Comparison of ENCODE assay signal across 8 cellular contexts in the genomic region with DNA sequence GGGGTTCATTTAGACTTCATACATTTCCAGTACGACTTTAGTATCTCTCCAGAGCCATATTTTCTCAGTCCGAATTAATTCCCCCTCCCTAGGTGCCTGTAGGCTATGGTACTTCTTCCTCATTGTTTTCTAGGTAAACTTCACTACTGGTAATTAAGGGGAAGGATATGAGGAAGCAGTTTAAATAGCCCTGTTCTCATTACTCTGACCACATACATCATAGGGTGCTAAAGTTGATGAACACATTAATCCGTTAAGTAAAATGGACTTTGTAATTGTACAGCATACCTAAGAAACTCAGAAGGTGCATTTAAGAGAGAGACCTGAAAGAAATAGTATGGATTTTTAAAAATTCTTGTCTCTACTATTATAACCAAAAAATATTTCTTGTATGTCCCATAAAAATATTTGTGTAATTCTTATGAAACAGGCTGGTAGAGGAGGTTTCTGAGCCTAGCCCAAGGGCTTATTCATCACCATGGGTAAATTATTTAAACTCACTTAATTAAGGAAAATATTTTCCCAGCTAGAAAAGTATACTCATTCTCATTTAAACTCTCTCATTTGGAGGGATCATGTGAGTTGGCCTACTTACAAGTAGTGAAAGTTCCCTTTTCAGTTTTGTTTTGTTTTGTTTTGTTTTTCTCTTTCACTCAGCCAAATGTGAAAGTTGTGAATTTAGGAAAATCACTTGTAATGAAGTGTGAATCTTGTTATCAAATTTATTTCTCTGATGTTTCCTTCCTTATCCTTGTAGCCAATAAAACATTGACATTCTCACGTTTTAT. TPM values are rescaled to one million over a fixed set of nuclear protein-coding genes. Genes with fewer than 3 reads are reported as not detected.
DNase-seq lines count a peak whose midpoint lies in the region; ATAC-seq, FAIRE-seq and TF ChIP-seq lines count a peak whose summit lies in the region.

No MANE protein-coding gene starts in this region.

- peaks cover 22% of the 10 kb centered on the region for H3K4me1 Mint-ChIP-seq in activated CD8-positive, alpha-beta T cell treated with anti-CD3 and anti-CD28 coated beads for 36 hours (ENCODE audit: low read depth)

- TF ChIP-seq CTCF in activated CD8-positive, alpha-beta T cell treated with anti-CD3 and anti-CD28 coated beads for 36 hours (IDR thresholded peaks at IDR 0.05): no peak
- TF ChIP-seq CTCF in keratinocyte (optimal IDR thresholded peaks at IDR 0.05 in 1 of 3, IDR thresholded peaks at IDR 0.05 in 1 of 3, conservative IDR thresholded peaks at IDR 0.05 in 1 of 3; ENCODE audit: extremely low read depth in 1 of 3, insufficient read depth in 2 of 3, low read length in 3 of 3) (no peak), suprapubic skin (IDR thresholded peaks at IDR 0.05) (no peak)

- H3K27me3 Mint-ChIP-seq in activated CD8-positive, alpha-beta T cell treated with anti-CD3 and anti-CD28 coated beads for 36 hours: no peaks in the 10 kb centered on the region

- no peaks in the 10 kb centered on the region for H3K9me2 ChIP-seq in GM23248 (ENCODE audit: insufficient read depth)

- H3K9ac ChIP-seq in GM23248 (no peak overlapping the region), keratinocyte (ENCODE audit: control insufficient read depth, extremely low read depth, insufficient read depth, low read length) (no peak overlapping the region)

- in situ Hi-C loops in GM23248 (cut with MboI): no loop called here

- FAIRE-seq in keratinocyte (lab: Jason Lieb, UNC): no peak

- peaks cover 37% of the 10 kb centered on the region for H3K36me3 Mint-ChIP-seq in activated CD8-positive, alpha-beta T cell treated with anti-CD3 and anti-CD28 coated beads for 36 hours (ENCODE audit: low read depth)

- H3K36me3 ChIP-seq in ACC112 (ENCODE audit: insufficient read depth, low read length) (0 out of 2 replicates have a peak, but pooled peaks cover 3% of the 10 kb centered on the region), GM23248 (ENCODE audit: low read depth) (no peaks in the 10 kb centered on the region), keratinocyte (ENCODE audit: control insufficient read depth in 2 of 2, extremely low read depth in 1 of 2, insufficient read depth in 2 of 2, low read length in 2 of 2) (peaks cover 1 to 8% of the 10 kb centered on the region in 2 experiments), suprapubic skin (peaks cover 4% of the 10 kb centered on the region)

- no peak for DNase-seq in GM23248
- no peak for DNase-seq in activated CD8-positive, alpha-beta T cell treated with anti-CD3 and anti-CD28 coated beads for 36 hours
- DNase-seq in keratinocyte (ENCODE audit: low read depth, low spot score): no peak
- DNase-seq in suprapubic skin (ENCODE audit: low spot score in 2 of 2): no peak
- DNase-seq in left cardiac atrium: no peak
- DNase-seq in HuH-7.5 (ENCODE audit: low spot score): no peak

- POLR2A ChIA-PET in activated CD8-positive, alpha-beta T cell treated with anti-CD3 and anti-CD28 coated beads for 36 hours (lab: Charles Lee): no interaction called here

- dilution Hi-C loops in keratinocyte (cut with MboI; ENCODE audit: extremely low pct_ligation_motif_present, low sequenced_read_pairs): no loop called here

- no peaks in the 10 kb centered on the region for H3K9me1 ChIP-seq in keratinocyte (ENCODE audit: control insufficient read depth, extremely low read depth, insufficient read depth, low read length)

- H3K9me3 ChIP-seq in GM23248 (ENCODE audit: low read depth) (no peaks in the 10 kb centered on the region), keratinocyte (ENCODE audit: control insufficient read depth, low read depth, low read length) (no peaks in the 10 kb centered on the region), suprapubic skin (no peaks in the 10 kb centered on the region)

- no peaks in the 10 kb centered on the region for H3K27me3 ChIP-seq in ACC112 (ENCODE audit: insufficient read depth, low read length)
- H3K27me3 ChIP-seq in GM23248 (replicated peaks; ENCODE audit: insufficient read depth): no peaks in the 10 kb centered on the region
- no peaks in the 10 kb centered on the region for H3K27me3 ChIP-seq in keratinocyte (ENCODE audit: control insufficient read depth, extremely low read depth, insufficient read depth, low read length)
- no peaks in the 10 kb centered on the region for H3K27me3 ChIP-seq in suprapubic skin

- H3K79me2 ChIP-seq in ACC112 (ENCODE audit: control insufficient read depth, insufficient read depth, low read length, unreplicated experiment) (peaks cover 9% of the 10 kb centered on the region), GM23248 (ENCODE audit: insufficient read depth) (peaks cover 26% of the 10 kb centered on the region), keratinocyte (ENCODE audit: control insufficient read depth, insufficient read depth, low read length) (peaks cover 20% of the 10 kb centered on the region)

- peak overlapping the region; percentile 96 for H3K27ac Mint-ChIP-seq in activated CD8-positive, alpha-beta T cell treated with anti-CD3 and anti-CD28 coated beads for 36 hours

- CTCF ChIA-PET in activated CD8-positive, alpha-beta T cell treated with anti-CD3 and anti-CD28 coated beads for 36 hours (lab: Charles Lee): no interaction called here

- 64 to 66% methylated on average over 4 of the region's 4 CpGs for WGBS in GM23248 (ENCODE audit: low coverage in 1 of 2, low lambda C conversion rate in 2 of 2, missing lambda C conversion rate in 2 of 2), 2 experiments
- 69% methylated on average over 4 of the region's 4 CpGs for WGBS in suprapubic skin

- peak overlapping the region; percentile 97 for H3K4me3 ChIP-seq in ACC112 (ENCODE audit: low read depth, low read length)
- H3K4me3 ChIP-seq in GM23248: peak overlapping the region; percentile 91; the same call in 1 of the 2 replicates
- H3K4me3 ChIP-seq in keratinocyte (ENCODE audit: control insufficient read depth in 2 of 3, extremely low read depth in 1 of 3, insufficient read depth in 2 of 3, low read depth in 1 of 3, low read length in 3 of 3): peak overlapping the region; percentile 87 to 90 (median 89)
- H3K4me3 ChIP-seq in suprapubic skin: no peak overlapping the region

- no peaks in the 10 kb centered on the region for H4K20me1 ChIP-seq in GM23248 (ENCODE audit: insufficient read depth)
- no peaks in the 10 kb centered on the region for H4K20me1 ChIP-seq in keratinocyte (ENCODE audit: control insufficient read depth, extremely low read depth, insufficient read depth, low read length)

- H3K4me2 ChIP-seq in GM23248 (ENCODE audit: unreplicated experiment): peak overlapping the region; percentile 81
- H3K4me2 ChIP-seq in keratinocyte (ENCODE audit: control insufficient read depth, extremely low read depth, insufficient read depth, low read depth, low read length): peak overlapping the region; percentile 99

- H3F3A ChIP-seq in GM23248 (ENCODE audit: insufficient read depth): 0 out of 2 replicates have a peak, but pooled peaks cover 3% of the 10 kb centered on the region

- intact Hi-C loops in activated CD8-positive, alpha-beta T cell treated with anti-CD3 and anti-CD28 coated beads for 36 hours (cut with micrococcal nuclease): loop anchor here (5.0 kb wide), 1 partner anchor 84 kb away; the partner anchor contains the start of gene NTNG1
- intact Hi-C loops in left cardiac atrium (cut with DNase I): no loop called here

- no peaks in the 10 kb centered on the region for H3K9me3 Mint-ChIP-seq in activated CD8-positive, alpha-beta T cell treated with anti-CD3 and anti-CD28 coated beads for 36 hours

- no peak for TF ChIP-seq EP300 in suprapubic skin (IDR thresholded peaks at IDR 0.05)

- H3K4me1 ChIP-seq in ACC112 (ENCODE audit: control insufficient read depth, insufficient read depth, low read length, unreplicated experiment) (peaks cover 8% of the 10 kb centered on the region), GM23248 (ENCODE audit: insufficient read depth) (peaks cover 7% of the 10 kb centered on the region; the same call in 1 of the 2 replicates), keratinocyte (ENCODE audit: control insufficient read depth, extremely low read depth, insufficient read depth, low read length) (peaks cover 9% of the 10 kb centered on the region), suprapubic skin (peaks cover 15% of the 10 kb centered on the region)

- H3K4me3 Mint-ChIP-seq in activated CD8-positive, alpha-beta T cell treated with anti-CD3 and anti-CD28 coated beads for 36 hours: peak overlapping the region; percentile 95

- H3K27ac ChIP-seq in ACC112 (ENCODE audit: low read depth, low read length) (no peak overlapping the region), GM23248 (no peak overlapping the region), keratinocyte (ENCODE audit: control insufficient read depth, insufficient read depth, low read length) (no peak overlapping the region), suprapubic skin (no peak overlapping the region)

- TF ChIP-seq POLR2A in suprapubic skin (IDR thresholded peaks at IDR 0.05): no peak

- H2AFZ ChIP-seq in ACC112 (ENCODE audit: low read length, unreplicated experiment): no peak overlapping the region
- H2AFZ ChIP-seq in GM23248: no peak overlapping the region; the same call in 1 of the 2 replicates
- peak overlapping the region; percentile 99 for H2AFZ ChIP-seq in keratinocyte (ENCODE audit: control insufficient read depth, low read length)

- ATAC-seq in activated CD8-positive, alpha-beta T cell treated with anti-CD3 and anti-CD28 coated beads for 36 hours: no peak
- ATAC-seq in HG02840 (IDR thresholded peaks at IDR 0.05; ENCODE audit: low FRiP score, unreplicated experiment) (no peak), left cardiac atrium (no peak)

RNA-seq across cellular contexts. Expression of gene PRMT6, which starts 2.0 kb away (rescaled TPM):
- total RNA-seq in GM23248 (2014; rRNA removed; shearing (Covaris generic)): 17.8 and 25.9 TPM in 2 replicates
- polyA plus RNA-seq in GM23248 (2016; fragmentation: Nextera tagmentation; extraction: Ambion mirVana): 24.0 and 25.9 TPM in 2 replicates
- total RNA-seq in activated CD8-positive, alpha-beta T cell treated with anti-CD3 and anti-CD28 coated beads for 36 hours: 10 to 100 TPM; 19.4 to 20.7 TPM
- 7.8 to 12.2 TPM (median 12.0 TPM) in 3 replicates for polyA plus RNA-seq in keratinocyte
- polyA plus RNA-seq in keratinocyte (2011; ENCODE audit: low read depth): 1.4 TPM
- polyA plus RNA-seq in keratinocyte (2011; cell fraction: cytosol; rRNA removed): 8.0 and 9.6 TPM in 2 replicates
- 5.3 and 5.8 TPM in 2 replicates for polyA plus RNA-seq in keratinocyte (2011; cell fraction: nucleus; rRNA removed)
- polyA plus RNA-seq in keratinocyte (2012; ENCODE audit: low replicate concordance): 3.7 and 13.8 TPM in 2 replicates
- 6.4 to 8.0 TPM (median 6.9 TPM) in 3 replicates for polyA minus RNA-seq in keratinocyte
- polyA minus RNA-seq in keratinocyte (2011; cell fraction: cytosol; rRNA and poly(A)+ RNA removed): 10.6 TPM
- 3.0 and 4.2 TPM in 2 replicates for polyA minus RNA-seq in keratinocyte (2011; cell fraction: nucleus; rRNA and poly(A)+ RNA removed)
- total RNA-seq in suprapubic skin: 10 to 100 TPM in 2 of 4 donors, 1 to 10 TPM in 2; 8.7 to 13.1 (median 9.9) TPM
- total RNA-seq in left cardiac atrium: 1 to 10 TPM; 5.1 to 6.1 TPM
